8 cellular contexts compared by ENCODE assay signal in genomic region chr2:63049291-63050185, GRCh38. TPM values are rescaled to one million over a fixed set of nuclear protein-coding genes. Genes with fewer than 3 reads are reported as not detected.
DNase-seq lines count a peak whose midpoint lies in the region; ATAC-seq and TF ChIP-seq lines count a peak whose summit lies in the region.

No MANE protein-coding gene starts in this region.

- H3K4me3 ChIP-seq in PC-3 (ENCODE audit: low read length), result peak overlapping the region; percentile 85
- H3K4me3 ChIP-seq in effector memory CD4-positive, alpha-beta T cell (ENCODE audit: insufficient read depth, low read depth, low read length, poor library complexity, severe bottlenecking), result peak overlapping the region; percentile 52
- H3K4me3 ChIP-seq in osteoblast (ENCODE audit: insufficient read depth, low read length), result peak overlapping the region; percentile 57
- H3K4me3 ChIP-seq in uterus, result peak overlapping the region in 1 of 2 donors; percentile 56

- ATAC-seq in PC-3 (no peak), GM18511 (IDR thresholded peaks at IDR 0.05; ENCODE audit: unreplicated experiment) (no peak)

- POLR2A ChIA-PET in PC-3 (lab: Charles Lee; ENCODE audit: unreplicated experiment), result interaction anchor here (0.7 kb wide), 1 partner anchor 467 kb away, joined by 3 read pairs; no protein-coding TSS in a partner anchor

- peaks cover 11% of the 10 kb centered on the region; the same call in 1 of the 2 replicates for H3K4me1 ChIP-seq in PC-3 (ENCODE audit: insufficient read depth, low read length)
- peaks cover 54% of the 10 kb centered on the region for H3K4me1 ChIP-seq in effector memory CD4-positive, alpha-beta T cell (ENCODE audit: control insufficient read depth, insufficient read depth, low read length, poor library complexity, severe bottlenecking)
- H3K4me1 ChIP-seq in osteoblast (ENCODE audit: insufficient read depth, low read length), result peaks cover 9% of the 10 kb centered on the region
- peaks cover 0 to 9% of the 10 kb centered on the region in 2 donors for H3K4me1 ChIP-seq in uterus

- intact Hi-C loops in PC-3 (cut with micrococcal nuclease) (no loop called here), uterus (cut with DNase I; ENCODE audit: low total_unique reads) (no loop called here)

- TF ChIP-seq CTCF in PC-3 (conservative IDR thresholded peaks at IDR 0.05; ENCODE audit: low read depth, low read length), result no peak
- no peak for TF ChIP-seq CTCF in osteoblast (IDR thresholded peaks at IDR 0.05; ENCODE audit: extremely low read depth, low read depth, low read length)
- TF ChIP-seq CTCF in uterus (IDR thresholded peaks at IDR 0.05), result no peak

- H3K9me2 ChIP-seq in PC-3 (replicated peaks; ENCODE audit: low read length), result no peaks in the 10 kb centered on the region

- H3K79me2 ChIP-seq in PC-3 (ENCODE audit: low read length) (peaks cover 13% of the 10 kb centered on the region), osteoblast (ENCODE audit: insufficient read depth, low read length) (no peaks in the 10 kb centered on the region)

- BruUV-seq in PC-3 (replicated peaks; lab: Mats Ljungman, UMichigan), result no TSS peak

- peak; percentile 16 for DNase-seq in NOMO-1 treated with DMSO at 0.1 percent for 48 hours (lab: John Stamatoyannopoulos, UW; ENCODE audit: unreplicated experiment)
- no peak for DNase-seq in NOMO-1 (lab: John Stamatoyannopoulos, UW; ENCODE audit: unreplicated experiment in 2 of 2)
- DNase-seq in PC-3, result peak; percentile 7
- DNase-seq in effector memory CD4-positive, alpha-beta T cell, result no peak
- peak; percentile 91 for DNase-seq in osteoblast (ENCODE audit: insufficient read length, low spot score, missing footprints)
- no peak for DNase-seq in activated effector memory CD4-positive, alpha-beta T cell treated with Interleukin-2 at 50 U/mL for 16 hours
- DNase-seq in uterus, result no peak

- no peaks in the 10 kb centered on the region for H4K20me1 ChIP-seq in PC-3 (ENCODE audit: low read length)
- peaks cover 17% of the 10 kb centered on the region for H4K20me1 ChIP-seq in osteoblast (ENCODE audit: insufficient read depth, low read length)

- H2AFZ ChIP-seq in PC-3 (ENCODE audit: low read length) (peak overlapping the region; percentile 92), osteoblast (ENCODE audit: low read length) (no peak overlapping the region)

- no peaks in the 10 kb centered on the region for H3F3A ChIP-seq in PC-3 (ENCODE audit: low read length, unreplicated experiment)

- H3K4me2 ChIP-seq in PC-3 (ENCODE audit: low read length), result peak overlapping the region; percentile 99
- peak overlapping the region; percentile 86 for H3K4me2 ChIP-seq in osteoblast (ENCODE audit: insufficient read depth, low read length)

- H3K27ac ChIP-seq in PC-3 (ENCODE audit: low read length), result peak overlapping the region; percentile 49; the same call in 1 of the 2 replicates
- no peak overlapping the region for H3K27ac ChIP-seq in effector memory CD4-positive, alpha-beta T cell (ENCODE audit: insufficient read depth, low read length, poor library complexity, severe bottlenecking)
- no peak overlapping the region for H3K27ac ChIP-seq in osteoblast (ENCODE audit: low read depth, low read length)
- H3K27ac ChIP-seq in uterus, result no peak overlapping the region

- CTCF ChIA-PET in PC-3 (lab: Charles Lee), result interaction anchor here (1.1 kb wide), 1 partner anchor 376 kb away, joined by 4 read pairs; no protein-coding TSS in a partner anchor

- H3K27me3 ChIP-seq in PC-3 (ENCODE audit: low read length) (no peaks in the 10 kb centered on the region), osteoblast (ENCODE audit: insufficient read depth, low read length) (peaks cover 59% of the 10 kb centered on the region), uterus (peaks cover 25 to 40% of the 10 kb centered on the region in 2 donors)
- H3K27me3 ChIP-seq in effector memory CD4-positive, alpha-beta T cell (replicated peaks; ENCODE audit: control insufficient read depth, insufficient read depth, low read length, poor library complexity, severe bottlenecking), result peaks cover 76% of the 10 kb centered on the region

- peak overlapping the region; percentile 67 for H3K9ac ChIP-seq in PC-3 (ENCODE audit: low read length)

- H3K9me3 ChIP-seq in PC-3 (ENCODE audit: low read length) (no peaks in the 10 kb centered on the region), osteoblast (ENCODE audit: low read depth, low read length) (no peaks in the 10 kb centered on the region), uterus (no peaks in the 10 kb centered on the region)
- H3K9me3 ChIP-seq in effector memory CD4-positive, alpha-beta T cell (ENCODE audit: control insufficient read depth, low read length), result no peaks in the 10 kb centered on the region

- TF ChIP-seq POLR2A in uterus (IDR thresholded peaks at IDR 0.05), result no peak

- H3K36me3 ChIP-seq in PC-3 (ENCODE audit: low read depth, low read length) (no peaks in the 10 kb centered on the region), osteoblast (ENCODE audit: insufficient read depth, low read length) (peaks cover 6% of the 10 kb centered on the region), uterus (no peaks in the 10 kb centered on the region)
- no peaks in the 10 kb centered on the region for H3K36me3 ChIP-seq in effector memory CD4-positive, alpha-beta T cell (ENCODE audit: control insufficient read depth, insufficient read depth, low read length)

RNA-seq across cellular contexts. Expression of gene OTX1, which starts 1.1 kb away (rescaled TPM):
- total RNA-seq in PC-3 (2014; rRNA removed) (2.3 and 2.9 TPM in 2 replicates), osteoblast (not detected in 2 replicates), uterus (not detected)

Comparison
In these comparisons a context has a peak if more than half of its experiments do, and no peak if none do; other contexts are left out.
1. DNase-seq: peak in NOMO-1 treated with DMSO at 0.1 percent for 48 hours (single experiment), PC-3 (single experiment) and osteoblast (single experiment); none in NOMO-1 (0 of 2), effector memory CD4-positive, alpha-beta T cell (0 of 3), activated effector memory CD4-positive, alpha-beta T cell treated with Interleukin-2 at 50 U/mL for 16 hours (single experiment) and uterus (0 of 2).